Comparison of ENCODE assay signal across 10 cellular contexts in the genomic region with DNA sequence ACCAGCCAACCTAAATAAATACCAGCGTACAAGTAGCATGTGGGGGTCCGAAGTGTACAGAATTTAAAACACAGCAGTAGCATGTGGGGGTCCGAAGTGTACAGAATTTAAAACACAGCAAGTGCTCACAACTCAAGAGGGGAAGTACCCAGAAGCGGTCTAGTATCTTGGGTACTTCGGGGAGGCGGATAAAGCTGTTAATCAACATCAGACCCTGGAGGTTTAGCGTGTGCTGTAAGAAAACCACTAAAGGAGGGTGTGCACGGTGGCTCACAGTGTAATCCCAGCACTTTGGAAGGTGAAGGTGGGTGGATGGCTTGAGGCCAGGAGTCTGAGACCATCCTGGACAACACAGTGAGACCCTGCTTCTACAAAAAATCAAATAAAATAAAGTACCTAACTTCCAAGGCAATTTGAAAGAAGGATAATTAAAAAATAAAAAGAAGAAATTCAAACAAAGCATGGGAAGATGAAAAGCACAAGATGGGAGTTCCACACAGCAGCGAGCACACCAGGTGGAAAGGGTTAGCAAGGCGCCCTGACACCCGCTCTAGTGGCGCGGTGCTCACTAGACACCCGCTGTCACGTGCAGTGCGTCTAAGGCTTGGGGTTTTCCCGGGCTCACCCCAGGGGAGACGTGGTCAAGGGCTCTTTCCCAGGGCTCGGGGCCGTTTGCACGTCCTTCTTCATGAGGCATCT. TPM values are rescaled to one million over a fixed set of nuclear protein-coding genes. Genes with fewer than 3 reads are reported as not detected.
DNase-seq lines count a peak whose midpoint lies in the region; ATAC-seq and TF ChIP-seq lines count a peak whose summit lies in the region.
"Had no signal": no experiment of that assay in that cellular context is flagged by ENCODE, and none has a peak within 500 bp of the region (broad histone marks: within the 10 kb centered on the region; RNA-seq: fewer than 3 reads in every experiment).

No MANE protein-coding gene starts in this region.

- H3K36me3 Mint-ChIP-seq in mesothelial cell of epicardium: no peaks in the 10 kb centered on the region

- H3K27ac Mint-ChIP-seq in mesothelial cell of epicardium: no peak overlapping the region

- ATAC-seq in HG02610 (IDR thresholded peaks at IDR 0.05; ENCODE audit: unreplicated experiment) (peak; percentile 74), HG03571 (IDR thresholded peaks at IDR 0.05; ENCODE audit: unreplicated experiment) (peak; percentile 86)
- ATAC-seq: foreskin keratinocyte had no signal

- no peak overlapping the region for H3K4me3 ChIP-seq in HAP-1

- peak; percentile 8 for DNase-seq in stimulated activated CD4-positive, alpha-beta T cell treated with anti-CD3 and anti-CD28 coated beads, Interleukin-4, amount 100 ng/mL, for 24 hours
- no peak for DNase-seq in stimulated activated CD4-positive, alpha-beta T cell treated with anti-CD3 and anti-CD28 coated beads, Interleukin-4, amount 100 ng/mL, for 4 hours
- DNase-seq in ecto neural progenitor cell (ENCODE audit: low spot score) (no peak), DMS 273 (lab: John Stamatoyannopoulos, UW; ENCODE audit: unreplicated experiment) (no peak), mesothelial cell of epicardium (ENCODE audit: low spot score in 2 of 2, unreplicated experiment in 2 of 2) (no peak), HAP-1 (ENCODE audit: low spot score in 2 of 2) (no peak)
- DNase-seq: foreskin keratinocyte, NCI-H2227 treated with DMSO at 0.1 percent for 48 hours had no signal

- in situ Hi-C loops in HAP-1 (cut with MboI; ENCODE audit: low sequenced_read_pairs): no loop called here

- H3K36me3 ChIP-seq in HAP-1 (replicated peaks): no peaks in the 10 kb centered on the region

- no peak for TF ChIP-seq CTCF in mesothelial cell of epicardium (IDR thresholded peaks at IDR 0.05; ENCODE audit: unreplicated experiment)

- no peaks in the 10 kb centered on the region for H3K4me1 ChIP-seq in HAP-1

- no peaks in the 10 kb centered on the region for H3K27me3 Mint-ChIP-seq in mesothelial cell of epicardium (ENCODE audit: low read depth)

- no peaks in the 10 kb centered on the region for H3K9me3 Mint-ChIP-seq in mesothelial cell of epicardium

- no peaks in the 10 kb centered on the region for H3K9me3 ChIP-seq in HAP-1

- no peak overlapping the region for H3K4me3 Mint-ChIP-seq in mesothelial cell of epicardium

- H3K4me1 Mint-ChIP-seq in mesothelial cell of epicardium: peaks cover 5% of the 10 kb centered on the region

- no peaks in the 10 kb centered on the region for H3K27me3 ChIP-seq in HAP-1 (ENCODE audit: low read depth)
- H3K27me3 ChIP-seq: foreskin keratinocyte had no signal

RNA-seq across cellular contexts. Expression of gene MOB2, which starts 35.0 kb away (rescaled TPM):
- total RNA-seq in mesothelial cell of epicardium: 27.6 to 31.3 TPM (median 28.1 TPM) in 3 replicates

RNA-seq across cellular contexts. Expression of gene DUSP8, which starts 50.5 kb away (rescaled TPM):
- total RNA-seq in mesothelial cell of epicardium: 7.8 to 9.1 TPM (median 8.9 TPM) in 3 replicates
